8 cellular contexts compared by ENCODE assay signal in the genomic region with DNA sequence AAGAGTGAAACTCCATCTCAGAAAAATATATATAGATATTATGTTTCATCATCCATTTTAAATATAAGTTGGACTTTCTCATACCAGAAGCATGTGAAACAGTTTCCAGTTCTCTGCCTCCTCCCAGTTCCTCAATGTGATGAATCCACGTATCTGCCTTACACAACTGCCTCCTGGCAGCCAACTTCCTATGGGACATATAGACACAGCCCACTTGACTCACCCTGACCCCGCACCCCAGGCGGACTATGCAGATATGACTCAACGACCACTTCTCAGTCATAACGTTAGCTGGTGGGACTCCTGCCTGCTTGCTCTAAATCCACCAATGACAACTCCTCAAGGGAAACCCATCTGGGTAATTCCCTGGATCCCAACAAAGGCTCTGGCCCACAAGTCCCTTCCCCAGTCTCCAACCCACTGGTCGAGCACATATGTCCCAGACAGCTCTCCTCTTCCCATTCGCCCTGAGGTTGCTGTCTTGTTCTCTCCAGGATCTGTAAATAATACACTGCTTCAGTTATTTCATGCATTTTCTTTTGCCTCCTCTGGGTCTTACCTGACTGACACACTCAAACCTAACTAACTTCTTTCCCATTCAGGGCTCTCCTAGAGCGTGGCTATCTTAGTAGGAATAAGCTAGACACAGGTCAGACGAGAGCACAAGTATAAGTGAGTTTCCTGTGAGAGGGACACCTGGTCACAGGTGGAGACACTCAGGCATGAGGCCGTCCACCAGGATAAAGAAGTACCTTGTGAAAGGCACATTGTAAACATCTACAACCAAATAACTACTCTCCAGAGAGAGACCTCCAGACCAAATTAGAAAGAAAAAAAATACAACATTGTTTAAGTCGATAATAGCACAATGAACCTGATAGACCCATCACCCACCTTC.
DNase-seq lines count a peak whose midpoint lies in the region; ATAC-seq and TF ChIP-seq lines count a peak whose summit lies in the region.

No MANE protein-coding gene starts in this region.

- H3K27me3 Mint-ChIP-seq in CD4-positive, CD25-positive, alpha-beta regulatory T cell = peaks cover 9% of the 10 kb centered on the region
- H3K27me3 Mint-ChIP-seq in activated T-cell treated with anti-CD3 and anti-CD28 coated beads, Interleukin-2, amount 50 U/mL, for 4 hours (ENCODE audit: low read depth) = no peaks in the 10 kb centered on the region
- peaks cover 40% of the 10 kb centered on the region for H3K27me3 Mint-ChIP-seq in endodermal cell (ENCODE audit: insufficient read depth)

- no peak overlapping the region for H3K4me3 ChIP-seq in CD4-positive, CD25-positive, alpha-beta regulatory T cell (ENCODE audit: low read depth, low read length)
- H3K4me3 ChIP-seq in mesenchymal stem cell (ENCODE audit: insufficient read depth in 1 of 2, low read depth in 1 of 2, low read length in 2 of 2) = no peak overlapping the region
- no peak overlapping the region for H3K4me3 ChIP-seq in endodermal cell (ENCODE audit: low read length)
- H3K4me3 ChIP-seq in stomach = no peak overlapping the region

- no peak overlapping the region for H2AK5ac ChIP-seq in mesenchymal stem cell (ENCODE audit: low read length, severe bottlenecking)

- H3K18ac ChIP-seq in mesenchymal stem cell (ENCODE audit: low read depth in 1 of 2, low read length in 2 of 2) = no peak overlapping the region

- H2BK12ac ChIP-seq in mesenchymal stem cell (ENCODE audit: low read length in 2 of 2) = no peak overlapping the region

- no peaks in the 10 kb centered on the region for H3K36me3 ChIP-seq in CD4-positive, CD25-positive, alpha-beta regulatory T cell (ENCODE audit: control insufficient read depth, insufficient read depth, low read length)
- H3K36me3 ChIP-seq in mesenchymal stem cell (ENCODE audit: control insufficient read depth in 1 of 2, insufficient read depth in 2 of 2, low read depth in 1 of 2, low read length in 2 of 2) (no peaks in the 10 kb centered on the region), endodermal cell (ENCODE audit: control insufficient read depth, insufficient read depth, low read length) (no peaks in the 10 kb centered on the region), stomach (no peaks in the 10 kb centered on the region)

- no peaks in the 10 kb centered on the region for H3K27me3 ChIP-seq in CD4-positive, CD25-positive, alpha-beta regulatory T cell (ENCODE audit: control insufficient read depth, insufficient read depth, low read length)
- H3K27me3 ChIP-seq in mesenchymal stem cell (ENCODE audit: control insufficient read depth in 1 of 2, insufficient read depth in 1 of 2, low read length in 2 of 2) (peaks cover 0 to 5% of the 10 kb centered on the region in 2 experiments), endodermal cell (ENCODE audit: control insufficient read depth, insufficient read depth, low read length, poor library complexity, severe bottlenecking) (peaks cover 17% of the 10 kb centered on the region), stomach (no peaks in the 10 kb centered on the region)

- TF ChIP-seq EP300 in stomach (IDR thresholded peaks at IDR 0.05) = no peak

- DNase-seq in CD4-positive, CD25-positive, alpha-beta regulatory T cell = no peak
- no peak for DNase-seq in activated T-cell treated with anti-CD3 and anti-CD28 coated beads, Interleukin-2, amount 50 U/mL, for 4 hours
- peak; percentile 99 for DNase-seq in mesenchymal stem cell
- no peak for DNase-seq in NCI-H82 (lab: John Stamatoyannopoulos, UW)
- DNase-seq in endodermal cell = no peak
- no peak for DNase-seq in NCI-H2171 (lab: John Stamatoyannopoulos, UW)
- DNase-seq in stomach = no peak

- H3K4me1 Mint-ChIP-seq in CD4-positive, CD25-positive, alpha-beta regulatory T cell = peaks cover 10 to 13% (median 11%) of the 10 kb centered on the region in 4 donors
- H3K4me1 Mint-ChIP-seq in activated T-cell treated with anti-CD3 and anti-CD28 coated beads, Interleukin-2, amount 50 U/mL, for 4 hours (ENCODE audit: low read depth) = peaks cover 26% of the 10 kb centered on the region
- peaks cover 7% of the 10 kb centered on the region for H3K4me1 Mint-ChIP-seq in endodermal cell

- H3K23ac ChIP-seq in mesenchymal stem cell (ENCODE audit: low read length in 2 of 2) = no peak overlapping the region

- H3K9ac ChIP-seq in mesenchymal stem cell (ENCODE audit: low read length) (no peak overlapping the region), endodermal cell (ENCODE audit: extremely low read depth, low read length, poor library complexity, severe bottlenecking) (no peak overlapping the region)

- no peaks in the 10 kb centered on the region for H3K9me3 Mint-ChIP-seq in CD4-positive, CD25-positive, alpha-beta regulatory T cell
- H3K9me3 Mint-ChIP-seq in activated T-cell treated with anti-CD3 and anti-CD28 coated beads, Interleukin-2, amount 50 U/mL, for 4 hours = no peaks in the 10 kb centered on the region
- no peaks in the 10 kb centered on the region for H3K9me3 Mint-ChIP-seq in endodermal cell

- peak; percentile 11 to 59 for ATAC-seq in CD4-positive, CD25-positive, alpha-beta regulatory T cell (ENCODE audit: low read depth in 2 of 2)
- peak; percentile 57 for ATAC-seq in HG02870 (IDR thresholded peaks at IDR 0.05; ENCODE audit: unreplicated experiment)
- peak; percentile 41 to 74 for ATAC-seq in activated T-cell treated with anti-CD3 and anti-CD28 coated beads, Interleukin-2, amount 50 U/mL, for 4 hours

- H3K4me1 ChIP-seq in CD4-positive, CD25-positive, alpha-beta regulatory T cell (ENCODE audit: control insufficient read depth, insufficient read depth, low read length, poor library complexity, severe bottlenecking) = peaks cover 14% of the 10 kb centered on the region
- H3K4me1 ChIP-seq in mesenchymal stem cell (ENCODE audit: control insufficient read depth, insufficient read depth, low read depth, low read length) (peaks cover 10% of the 10 kb centered on the region), endodermal cell (ENCODE audit: control insufficient read depth, insufficient read depth, low read length) (peaks cover 10% of the 10 kb centered on the region), stomach (peaks cover 8 to 16% (median 13%) of the 10 kb centered on the region in 4 donors)

- no peaks in the 10 kb centered on the region for H3K79me1 ChIP-seq in mesenchymal stem cell (replicated peaks; ENCODE audit: low read length, poor library complexity, severe bottlenecking)

- H3K4ac ChIP-seq in mesenchymal stem cell (ENCODE audit: low read depth in 1 of 2, low read length in 2 of 2) = peak overlapping the region in 1 of 2 experiments; percentile 1

- no peak overlapping the region for H3K27ac ChIP-seq in CD4-positive, CD25-positive, alpha-beta regulatory T cell (ENCODE audit: insufficient read depth, low read length, poor library complexity, severe bottlenecking)
- H3K27ac ChIP-seq in mesenchymal stem cell (ENCODE audit: low read length, poor library complexity, severe bottlenecking) = no peak overlapping the region
- no peak overlapping the region for H3K27ac ChIP-seq in endodermal cell (ENCODE audit: low read depth, low read length)
- H3K27ac ChIP-seq in stomach = no peak overlapping the region

- TF ChIP-seq CTCF in endodermal cell (conservative IDR thresholded peaks at IDR 0.05) = no peak
- no peak for TF ChIP-seq CTCF in stomach (IDR thresholded peaks at IDR 0.05)

- H4K8ac ChIP-seq in mesenchymal stem cell (ENCODE audit: low read length) = no peak overlapping the region

- no peak overlapping the region for H2BK120ac ChIP-seq in mesenchymal stem cell (ENCODE audit: low read depth, low read length)

- H3K4me3 Mint-ChIP-seq in CD4-positive, CD25-positive, alpha-beta regulatory T cell = no peak overlapping the region
- no peak overlapping the region for H3K4me3 Mint-ChIP-seq in activated T-cell treated with anti-CD3 and anti-CD28 coated beads, Interleukin-2, amount 50 U/mL, for 4 hours
- H3K4me3 Mint-ChIP-seq in endodermal cell = no peak overlapping the region

- no peaks in the 10 kb centered on the region for H3K36me3 Mint-ChIP-seq in CD4-positive, CD25-positive, alpha-beta regulatory T cell
- H3K36me3 Mint-ChIP-seq in activated T-cell treated with anti-CD3 and anti-CD28 coated beads, Interleukin-2, amount 50 U/mL, for 4 hours (ENCODE audit: insufficient read depth) = no peaks in the 10 kb centered on the region
- no peaks in the 10 kb centered on the region for H3K36me3 Mint-ChIP-seq in endodermal cell (ENCODE audit: low read depth)

- no peak overlapping the region for H3K14ac ChIP-seq in mesenchymal stem cell (ENCODE audit: low read length in 2 of 2)

- intact Hi-C loops in stomach (cut with DNase I; ENCODE audit: low total_unique reads) = no loop called here

- H2AFZ ChIP-seq in mesenchymal stem cell (ENCODE audit: low read depth, low read length) = no peak overlapping the region

- H3K27ac Mint-ChIP-seq in CD4-positive, CD25-positive, alpha-beta regulatory T cell = peak overlapping the region in 1 of 3 donors; percentile 80
- no peak overlapping the region for H3K27ac Mint-ChIP-seq in endodermal cell

- H2BK15ac ChIP-seq in mesenchymal stem cell (ENCODE audit: low read depth, poor library complexity, severe bottlenecking) = no peak overlapping the region

- no peak overlapping the region for H3K4me2 ChIP-seq in mesenchymal stem cell (ENCODE audit: low read length, poor library complexity, severe bottlenecking)

- WGBS in mesenchymal stem cell = 41% methylated on average over 11 of the region's 11 CpGs
- WGBS in endodermal cell (ENCODE audit: insufficient coverage in 1 of 2, insufficient read length in 1 of 2), 2 experiments = 93 to 94% methylated on average over 5 to 11 of the region's 11 CpGs
- WGBS in stomach, 5 donors = 81 to 88% (median 83%) methylated on average over 11 of the region's 11 CpGs

- H3K9me3 ChIP-seq in CD4-positive, CD25-positive, alpha-beta regulatory T cell (ENCODE audit: control insufficient read depth in 2 of 2, low read length in 2 of 2) = no peaks in the 10 kb centered on the region
- H3K9me3 ChIP-seq in mesenchymal stem cell (ENCODE audit: control insufficient read depth, low read length) (no peaks in the 10 kb centered on the region), endodermal cell (ENCODE audit: control insufficient read depth, low read length) (no peaks in the 10 kb centered on the region), stomach (no peaks in the 10 kb centered on the region)

- TF ChIP-seq POLR2A in stomach (IDR thresholded peaks at IDR 0.05) = no peak

- no peak overlapping the region for H4K91ac ChIP-seq in mesenchymal stem cell (ENCODE audit: low read length)

- H2BK5ac ChIP-seq in mesenchymal stem cell (ENCODE audit: low read depth, low read length, poor library complexity, severe bottlenecking) = no peak overlapping the region
